In the genomic region with DNA sequence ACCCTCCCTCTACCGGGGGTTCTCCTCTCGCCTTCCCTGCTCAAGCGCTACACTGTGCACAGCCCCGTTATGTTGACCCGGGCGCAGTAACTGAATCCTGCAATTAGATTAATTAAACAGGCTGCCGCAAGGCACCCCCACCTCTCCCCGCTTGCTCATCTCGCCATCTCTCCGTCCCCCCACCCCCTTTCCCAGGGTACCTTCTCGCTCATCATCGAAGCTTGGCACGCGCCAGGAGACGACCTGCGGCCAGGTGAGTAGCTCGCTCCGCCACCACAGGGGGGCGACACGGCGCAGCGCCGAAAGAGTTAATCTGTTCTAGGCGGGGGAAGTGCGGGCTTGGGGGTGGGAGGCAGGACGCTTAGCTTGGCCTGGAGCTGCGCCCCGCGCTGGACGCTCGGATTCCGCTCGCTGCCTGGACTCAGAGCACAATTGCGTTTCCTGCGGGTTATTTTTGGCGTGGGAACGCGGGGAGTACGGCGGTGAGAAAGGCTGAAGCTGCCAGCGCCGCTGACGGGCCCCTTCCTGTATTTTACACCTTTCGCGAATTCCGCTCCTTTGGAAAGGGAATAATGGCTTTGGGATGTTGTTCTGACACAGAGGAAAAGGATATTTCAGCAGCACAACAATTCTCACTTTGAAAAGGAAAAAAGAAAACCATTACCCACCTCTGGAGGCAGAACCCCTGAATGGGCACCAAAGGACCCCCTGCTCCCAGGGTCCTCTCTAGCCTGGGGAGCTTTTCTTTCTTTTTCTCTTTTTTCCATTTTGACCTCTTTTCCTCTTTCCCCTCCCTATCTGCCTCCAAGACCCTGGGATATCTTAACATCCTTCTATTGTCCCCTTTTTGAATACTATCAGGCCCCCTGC, we compare ENCODE assay signal across 1 cellular context.
TF ChIP-seq lines count a peak whose summit lies in the region.

No MANE protein-coding gene starts in this region.

TF ChIP-seq in K562, 482 proteins besides CTCF, POLR2A, EP300 and RAD21 (continued from another document and continues in another):
- TF ChIP-seq, protein P1, sequence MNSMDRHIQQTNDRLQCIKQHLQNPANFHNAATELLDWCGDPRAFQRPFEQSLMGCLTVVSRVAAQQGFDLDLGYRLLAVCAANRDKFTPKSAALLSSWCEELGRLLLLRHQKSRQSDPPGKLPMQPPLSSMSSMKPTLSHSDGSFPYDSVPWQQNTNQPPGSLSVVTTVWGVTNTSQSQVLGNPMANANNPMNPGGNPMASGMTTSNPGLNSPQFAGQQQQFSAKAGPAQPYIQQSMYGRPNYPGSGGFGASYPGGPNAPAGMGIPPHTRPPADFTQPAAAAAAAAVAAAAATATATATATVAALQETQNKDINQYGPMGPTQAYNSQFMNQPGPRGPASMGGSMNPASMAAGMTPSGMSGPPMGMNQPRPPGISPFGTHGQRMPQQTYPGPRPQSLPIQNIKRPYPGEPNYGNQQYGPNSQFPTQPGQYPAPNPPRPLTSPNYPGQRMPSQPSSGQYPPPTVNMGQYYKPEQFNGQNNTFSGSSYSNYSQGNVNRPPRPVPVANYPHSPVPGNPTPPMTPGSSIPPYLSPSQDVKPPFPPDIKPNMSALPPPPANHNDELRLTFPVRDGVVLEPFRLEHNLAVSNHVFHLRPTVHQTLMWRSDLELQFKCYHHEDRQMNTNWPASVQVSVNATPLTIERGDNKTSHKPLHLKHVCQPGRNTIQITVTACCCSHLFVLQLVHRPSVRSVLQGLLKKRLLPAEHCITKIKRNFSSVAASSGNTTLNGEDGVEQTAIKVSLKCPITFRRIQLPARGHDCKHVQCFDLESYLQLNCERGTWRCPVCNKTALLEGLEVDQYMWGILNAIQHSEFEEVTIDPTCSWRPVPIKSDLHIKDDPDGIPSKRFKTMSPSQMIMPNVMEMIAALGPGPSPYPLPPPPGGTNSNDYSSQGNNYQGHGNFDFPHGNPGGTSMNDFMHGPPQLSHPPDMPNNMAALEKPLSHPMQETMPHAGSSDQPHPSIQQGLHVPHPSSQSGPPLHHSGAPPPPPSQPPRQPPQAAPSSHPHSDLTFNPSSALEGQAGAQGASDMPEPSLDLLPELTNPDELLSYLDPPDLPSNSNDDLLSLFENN (IDR thresholded peaks at IDR 0.05; ENCODE audit: low read depth in 2 of 2, low read length in 2 of 2): no peak
- TF ChIP-seq, protein P2, sequence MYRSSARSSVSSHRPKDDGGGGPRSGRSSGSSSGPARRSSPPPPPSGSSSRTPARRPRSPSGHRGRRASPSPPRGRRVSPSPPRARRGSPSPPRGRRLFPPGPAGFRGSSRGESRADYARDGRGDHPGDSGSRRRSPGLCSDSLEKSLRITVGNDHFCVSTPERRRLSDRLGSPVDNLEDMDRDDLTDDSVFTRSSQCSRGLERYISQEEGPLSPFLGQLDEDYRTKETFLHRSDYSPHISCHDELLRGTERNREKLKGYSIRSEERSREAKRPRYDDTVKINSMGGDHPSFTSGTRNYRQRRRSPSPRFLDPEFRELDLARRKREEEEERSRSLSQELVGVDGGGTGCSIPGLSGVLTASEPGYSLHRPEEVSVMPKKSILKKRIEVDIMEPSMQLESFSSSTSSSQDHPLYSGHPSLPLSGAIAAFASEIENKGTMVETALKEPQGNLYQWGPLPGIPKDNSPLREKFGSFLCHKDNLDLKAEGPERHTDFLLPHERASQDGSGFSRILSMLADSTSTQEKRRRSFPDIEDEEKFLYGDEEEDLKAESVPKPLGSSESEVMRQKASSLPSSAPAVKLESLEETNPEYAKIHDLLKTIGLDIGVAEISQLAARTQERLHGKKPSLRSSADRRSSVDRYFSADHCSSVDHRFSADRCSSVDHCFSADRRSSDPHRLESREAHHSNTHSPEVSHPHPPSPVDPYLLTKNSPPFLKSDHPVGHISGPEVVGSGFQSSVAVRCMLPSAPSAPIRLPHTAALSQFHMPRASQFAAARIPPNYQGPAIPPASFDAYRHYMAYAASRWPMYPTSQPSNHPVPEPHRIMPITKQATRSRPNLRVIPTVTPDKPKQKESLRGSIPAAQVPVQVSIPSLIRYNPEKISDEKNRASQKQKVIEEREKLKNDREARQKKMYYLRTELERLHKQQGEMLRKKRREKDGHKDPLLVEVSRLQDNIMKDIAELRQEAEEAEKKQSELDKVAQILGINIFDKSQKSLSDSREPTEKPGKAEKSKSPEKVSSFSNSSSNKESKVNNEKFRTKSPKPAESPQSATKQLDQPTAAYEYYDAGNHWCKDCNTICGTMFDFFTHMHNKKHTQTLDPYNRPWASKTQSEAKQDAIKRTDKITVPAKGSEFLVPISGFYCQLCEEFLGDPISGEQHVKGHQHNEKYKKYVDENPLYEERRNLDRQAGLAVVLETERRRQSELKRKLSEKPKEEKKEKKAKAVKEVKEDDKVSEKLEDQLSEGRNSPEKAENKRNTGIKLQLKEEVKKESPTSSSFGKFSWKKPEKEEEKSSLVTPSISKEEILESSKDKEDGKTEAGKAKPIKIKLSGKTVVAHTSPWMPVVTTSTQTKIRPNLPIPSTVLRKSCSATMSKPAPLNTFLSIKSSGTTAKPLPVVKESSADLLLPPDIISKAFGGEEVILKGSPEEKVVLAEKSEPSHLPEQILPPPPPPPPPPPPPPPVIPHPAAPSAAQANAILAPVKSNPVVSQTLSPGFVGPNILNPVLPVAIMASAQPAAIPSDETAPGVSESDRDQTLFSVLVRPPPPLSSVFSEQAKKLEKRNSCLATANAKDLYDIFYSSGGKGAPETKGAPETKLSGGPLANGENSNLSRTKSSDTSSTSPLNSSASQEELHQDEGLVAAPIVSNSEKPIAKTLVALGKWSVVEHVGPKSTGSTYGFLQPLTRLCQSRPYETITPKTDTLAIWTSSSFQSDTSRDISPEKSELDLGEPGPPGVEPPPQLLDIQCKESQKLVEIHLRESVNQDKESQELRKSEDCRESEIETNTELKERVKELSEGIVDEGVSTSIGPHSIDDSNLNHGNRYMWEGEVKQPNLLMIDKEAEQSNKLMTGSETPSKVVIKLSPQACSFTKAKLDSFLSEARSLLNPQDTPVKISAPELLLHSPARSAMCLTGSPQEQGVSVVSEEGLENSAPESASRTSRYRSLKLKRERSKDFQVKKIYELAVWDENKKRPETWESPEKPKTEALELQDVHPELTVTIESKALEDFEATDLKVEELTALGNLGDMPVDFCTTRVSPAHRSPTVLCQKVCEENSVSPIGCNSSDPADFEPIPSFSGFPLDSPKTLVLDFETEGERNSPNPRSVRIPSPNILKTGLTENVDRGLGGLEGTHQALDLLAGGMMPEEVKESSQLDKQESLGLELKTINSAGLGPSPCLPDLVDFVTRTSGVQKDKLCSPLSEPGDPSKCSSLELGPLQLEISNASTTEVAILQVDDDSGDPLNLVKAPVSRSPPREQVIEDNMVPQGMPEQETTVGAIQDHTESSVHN (IDR thresholded peaks at IDR 0.05; ENCODE audit: borderline replicate concordance in 1 of 2, low read depth in 1 of 2): no peak
- TF ChIP-seq MCM7 (IDR thresholded peaks at IDR 0.05): no peak
- no peak for TF ChIP-seq ZNF699 (CRISPR knock-in tag; IDR thresholded peaks at IDR 0.05; ENCODE audit: insufficient replicate concordance)
- no peak for TF ChIP-seq NCOR1 (IDR thresholded peaks at IDR 0.05)
- TF ChIP-seq POU5F1 (IDR thresholded peaks at IDR 0.05; ENCODE audit: borderline replicate concordance, low read depth, low read length, partially characterized antibody): no peak
- TF ChIP-seq, protein P3, sequence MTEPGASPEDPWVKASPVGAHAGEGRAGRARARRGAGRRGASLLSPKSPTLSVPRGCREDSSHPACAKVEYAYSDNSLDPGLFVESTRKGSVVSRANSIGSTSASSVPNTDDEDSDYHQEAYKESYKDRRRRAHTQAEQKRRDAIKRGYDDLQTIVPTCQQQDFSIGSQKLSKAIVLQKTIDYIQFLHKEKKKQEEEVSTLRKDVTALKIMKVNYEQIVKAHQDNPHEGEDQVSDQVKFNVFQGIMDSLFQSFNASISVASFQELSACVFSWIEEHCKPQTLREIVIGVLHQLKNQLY (CRISPR knock-in tag; conservative IDR thresholded peaks at IDR 0.05): no peak
- TF ChIP-seq ZNF184 (CRISPR knock-in tag; IDR thresholded peaks at IDR 0.05): no peak
- TF ChIP-seq, protein P4, sequence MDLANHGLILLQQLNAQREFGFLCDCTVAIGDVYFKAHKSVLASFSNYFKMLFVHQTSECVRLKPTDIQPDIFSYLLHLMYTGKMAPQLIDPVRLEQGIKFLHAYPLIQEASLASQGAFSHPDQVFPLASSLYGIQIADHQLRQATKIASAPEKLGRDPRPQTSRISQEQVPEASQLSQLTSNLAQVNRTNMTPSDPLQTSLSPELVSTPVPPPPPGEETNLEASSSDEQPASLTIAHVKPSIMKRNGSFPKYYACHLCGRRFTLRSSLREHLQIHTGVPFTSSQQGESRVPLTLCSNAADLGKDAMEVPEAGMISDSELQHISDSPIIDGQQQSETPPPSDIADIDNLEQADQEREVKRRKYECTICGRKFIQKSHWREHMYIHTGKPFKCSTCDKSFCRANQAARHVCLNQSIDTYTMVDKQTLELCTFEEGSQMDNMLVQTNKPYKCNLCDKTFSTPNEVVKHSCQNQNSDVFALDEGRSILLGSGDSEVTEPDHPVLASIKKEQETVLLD (IDR thresholded peaks at IDR 0.05): peak; percentile 90
- peak; percentile 80 for TF ChIP-seq NBN (IDR thresholded peaks at IDR 0.05; ENCODE audit: low read depth)
- TF ChIP-seq FOXP1 (CRISPR knock-in tag; IDR thresholded peaks at IDR 0.05): peak; percentile 62; the same call in 1 of the 2 replicates
- TF ChIP-seq, protein P5, sequence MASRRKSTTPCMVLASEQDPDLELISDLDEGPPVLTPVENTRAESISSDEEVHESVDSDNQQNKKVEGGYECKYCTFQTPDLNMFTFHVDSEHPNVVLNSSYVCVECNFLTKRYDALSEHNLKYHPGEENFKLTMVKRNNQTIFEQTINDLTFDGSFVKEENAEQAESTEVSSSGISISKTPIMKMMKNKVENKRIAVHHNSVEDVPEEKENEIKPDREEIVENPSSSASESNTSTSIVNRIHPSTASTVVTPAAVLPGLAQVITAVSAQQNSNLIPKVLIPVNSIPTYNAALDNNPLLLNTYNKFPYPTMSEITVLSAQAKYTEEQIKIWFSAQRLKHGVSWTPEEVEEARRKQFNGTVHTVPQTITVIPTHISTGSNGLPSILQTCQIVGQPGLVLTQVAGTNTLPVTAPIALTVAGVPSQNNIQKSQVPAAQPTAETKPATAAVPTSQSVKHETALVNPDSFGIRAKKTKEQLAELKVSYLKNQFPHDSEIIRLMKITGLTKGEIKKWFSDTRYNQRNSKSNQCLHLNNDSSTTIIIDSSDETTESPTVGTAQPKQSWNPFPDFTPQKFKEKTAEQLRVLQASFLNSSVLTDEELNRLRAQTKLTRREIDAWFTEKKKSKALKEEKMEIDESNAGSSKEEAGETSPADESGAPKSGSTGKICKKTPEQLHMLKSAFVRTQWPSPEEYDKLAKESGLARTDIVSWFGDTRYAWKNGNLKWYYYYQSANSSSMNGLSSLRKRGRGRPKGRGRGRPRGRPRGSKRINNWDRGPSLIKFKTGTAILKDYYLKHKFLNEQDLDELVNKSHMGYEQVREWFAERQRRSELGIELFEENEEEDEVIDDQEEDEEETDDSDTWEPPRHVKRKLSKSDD (conservative IDR thresholded peaks at IDR 0.05; ENCODE audit: low read length): no peak
- TF ChIP-seq ZNF75A (CRISPR knock-in tag; IDR thresholded peaks at IDR 0.05): no peak
- no peak for TF ChIP-seq NR1H2 (CRISPR knock-in tag; IDR thresholded peaks at IDR 0.05)
- no peak for TF ChIP-seq ZNF77 (CRISPR knock-in tag; IDR thresholded peaks at IDR 0.05)
- TF ChIP-seq SREBF2 (CRISPR knock-in tag; IDR thresholded peaks at IDR 0.05): no peak
- peak; percentile 55 for TF ChIP-seq MTA3 (IDR thresholded peaks at IDR 0.05; ENCODE audit: borderline replicate concordance)
- TF ChIP-seq KAT2B (IDR thresholded peaks at IDR 0.05; ENCODE audit: low read depth, low read length): peak; percentile 36
- TF ChIP-seq SREBF1 (IDR thresholded peaks at IDR 0.05; ENCODE audit: borderline replicate concordance, low read depth, low read length): no peak
- TF ChIP-seq CC2D1A (IDR thresholded peaks at IDR 0.05): no peak
- TF ChIP-seq SLC30A9 (CRISPR knock-in tag; IDR thresholded peaks at IDR 0.05): no peak
- TF ChIP-seq, protein P6, sequence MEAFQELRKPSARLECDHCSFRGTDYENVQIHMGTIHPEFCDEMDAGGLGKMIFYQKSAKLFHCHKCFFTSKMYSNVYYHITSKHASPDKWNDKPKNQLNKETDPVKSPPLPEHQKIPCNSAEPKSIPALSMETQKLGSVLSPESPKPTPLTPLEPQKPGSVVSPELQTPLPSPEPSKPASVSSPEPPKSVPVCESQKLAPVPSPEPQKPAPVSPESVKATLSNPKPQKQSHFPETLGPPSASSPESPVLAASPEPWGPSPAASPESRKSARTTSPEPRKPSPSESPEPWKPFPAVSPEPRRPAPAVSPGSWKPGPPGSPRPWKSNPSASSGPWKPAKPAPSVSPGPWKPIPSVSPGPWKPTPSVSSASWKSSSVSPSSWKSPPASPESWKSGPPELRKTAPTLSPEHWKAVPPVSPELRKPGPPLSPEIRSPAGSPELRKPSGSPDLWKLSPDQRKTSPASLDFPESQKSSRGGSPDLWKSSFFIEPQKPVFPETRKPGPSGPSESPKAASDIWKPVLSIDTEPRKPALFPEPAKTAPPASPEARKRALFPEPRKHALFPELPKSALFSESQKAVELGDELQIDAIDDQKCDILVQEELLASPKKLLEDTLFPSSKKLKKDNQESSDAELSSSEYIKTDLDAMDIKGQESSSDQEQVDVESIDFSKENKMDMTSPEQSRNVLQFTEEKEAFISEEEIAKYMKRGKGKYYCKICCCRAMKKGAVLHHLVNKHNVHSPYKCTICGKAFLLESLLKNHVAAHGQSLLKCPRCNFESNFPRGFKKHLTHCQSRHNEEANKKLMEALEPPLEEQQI (IDR thresholded peaks at IDR 0.05): no peak
- TF ChIP-seq CHD1 (IDR thresholded peaks at IDR 0.05; ENCODE audit: low read length): no peak
- TF ChIP-seq TEAD1 (CRISPR knock-in tag; IDR thresholded peaks at IDR 0.05): peak in 1 of 2 experiments; percentile 81; a peak in 1 of 4 replicates
- TF ChIP-seq, protein P7, sequence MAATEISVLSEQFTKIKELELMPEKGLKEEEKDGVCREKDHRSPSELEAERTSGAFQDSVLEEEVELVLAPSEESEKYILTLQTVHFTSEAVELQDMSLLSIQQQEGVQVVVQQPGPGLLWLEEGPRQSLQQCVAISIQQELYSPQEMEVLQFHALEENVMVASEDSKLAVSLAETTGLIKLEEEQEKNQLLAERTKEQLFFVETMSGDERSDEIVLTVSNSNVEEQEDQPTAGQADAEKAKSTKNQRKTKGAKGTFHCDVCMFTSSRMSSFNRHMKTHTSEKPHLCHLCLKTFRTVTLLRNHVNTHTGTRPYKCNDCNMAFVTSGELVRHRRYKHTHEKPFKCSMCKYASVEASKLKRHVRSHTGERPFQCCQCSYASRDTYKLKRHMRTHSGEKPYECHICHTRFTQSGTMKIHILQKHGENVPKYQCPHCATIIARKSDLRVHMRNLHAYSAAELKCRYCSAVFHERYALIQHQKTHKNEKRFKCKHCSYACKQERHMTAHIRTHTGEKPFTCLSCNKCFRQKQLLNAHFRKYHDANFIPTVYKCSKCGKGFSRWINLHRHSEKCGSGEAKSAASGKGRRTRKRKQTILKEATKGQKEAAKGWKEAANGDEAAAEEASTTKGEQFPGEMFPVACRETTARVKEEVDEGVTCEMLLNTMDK (IDR thresholded peaks at IDR 0.05; ENCODE audit: borderline replicate concordance, insufficient read depth, low read depth, low read length, poor library complexity, severe bottlenecking): peak; percentile 98
- TF ChIP-seq HIVEP1 (CRISPR knock-in tag; IDR thresholded peaks at IDR 0.05): no peak
- TF ChIP-seq, protein P8, sequence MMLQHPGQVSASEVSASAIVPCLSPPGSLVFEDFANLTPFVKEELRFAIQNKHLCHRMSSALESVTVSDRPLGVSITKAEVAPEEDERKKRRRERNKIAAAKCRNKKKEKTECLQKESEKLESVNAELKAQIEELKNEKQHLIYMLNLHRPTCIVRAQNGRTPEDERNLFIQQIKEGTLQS (IDR thresholded peaks at IDR 0.05): no peak
- TF ChIP-seq, protein P8 (CRISPR knock-in tag; conservative IDR thresholded peaks at IDR 0.05): no peak
- TF ChIP-seq NFIX (CRISPR knock-in tag; IDR thresholded peaks at IDR 0.05; ENCODE audit: low read depth): no peak
- TF ChIP-seq LARP7 (IDR thresholded peaks at IDR 0.05): no peak
